In genomic region chr4:134762053-134762452, GRCh38 we compare ENCODE assay signal across 19 cellular contexts.
DNase-seq lines count a peak whose midpoint lies in the region; ATAC-seq, FAIRE-seq and TF ChIP-seq lines count a peak whose summit lies in the region.
"Had no signal": no experiment of that assay in that cellular context is flagged by ENCODE, and none has a peak within 500 bp of the region (broad histone marks: within the 10 kb centered on the region; RNA-seq: fewer than 3 reads in every experiment).

No MANE protein-coding gene starts in this region.

- no peaks in the 10 kb centered on the region for H3K9me3 Mint-ChIP-seq in type B pancreatic cell

- no peaks in the 10 kb centered on the region for H3K27me3 Mint-ChIP-seq in type B pancreatic cell
- H3K27me3 Mint-ChIP-seq: activated naive CD8-positive, alpha-beta T cell treated with anti-CD3 and anti-CD28 coated beads for 36 hours; naive thymus-derived CD8-positive, alpha-beta T cell had no signal

- ATAC-seq in HepG2 = peak; percentile 59
- ATAC-seq in right lobe of liver = no peak
- no peak for ATAC-seq in foreskin keratinocyte
- ATAC-seq: naive thymus-derived CD8-positive, alpha-beta T cell; right cardiac atrium had no signal

- H3K9ac ChIP-seq in HepG2 (ENCODE audit: insufficient read depth, low read depth, low read length) = no peak overlapping the region

- BruUV-seq in HepG2 (replicated peaks; lab: Mats Ljungman, UMichigan) = no TSS peak

- H3K27me3 ChIP-seq in HepG2 (ENCODE audit: control insufficient read depth in 1 of 2, insufficient read depth in 2 of 2, low read length in 2 of 2) (no peaks in the 10 kb centered on the region), right lobe of liver (no peaks in the 10 kb centered on the region), WERI-Rb-1 (ENCODE audit: insufficient read depth, low read depth, severe bottlenecking) (no peaks in the 10 kb centered on the region), foreskin keratinocyte (no peaks in the 10 kb centered on the region)

- H3K36me3 ChIP-seq in HepG2 (replicated peaks in 1 of 2; ENCODE audit: control insufficient read depth in 1 of 2, insufficient read depth in 2 of 2, low read length in 2 of 2) = no peaks in the 10 kb centered on the region
- H3K36me3 ChIP-seq in right lobe of liver = no peaks in the 10 kb centered on the region
- H3K36me3 ChIP-seq in WERI-Rb-1 = no peaks in the 10 kb centered on the region
- H3K36me3 ChIP-seq: HAP-1, left ventricle myocardium inferior had no signal

- H3K27ac Mint-ChIP-seq in type B pancreatic cell = no peak overlapping the region
- H3K27ac Mint-ChIP-seq: activated naive CD8-positive, alpha-beta T cell treated with anti-CD3 and anti-CD28 coated beads for 36 hours; naive thymus-derived CD8-positive, alpha-beta T cell had no signal

- FAIRE-seq in HepG2 (lab: Jason Lieb, UNC) = no peak
- FAIRE-seq: urothelium cell line had no signal

- H3K79me2 ChIP-seq in HepG2 (ENCODE audit: insufficient read depth, low read length) = no peaks in the 10 kb centered on the region

- H3K4me2 ChIP-seq in HepG2 (ENCODE audit: low read depth, low read length) = no peak overlapping the region

- WGBS in HepG2 (ENCODE audit: low lambda C conversion rate) = 23% methylated on average over 4 of the region's 4 CpGs
- WGBS in right lobe of liver (ENCODE audit: insufficient coverage, low coverage, low lambda C conversion rate, missing lambda C conversion rate) = 34% methylated on average over 4 of the region's 4 CpGs

- DNase-seq in HepG2 (ENCODE audit: low spot score) = peak; percentile 1
- no peak for DNase-seq in right lobe of liver
- DNase-seq in HT1080 (ENCODE audit: low read depth) = peak; percentile 1
- DNase-seq in WERI-Rb-1 = peak; percentile 23
- DNase-seq in type B pancreatic cell (ENCODE audit: extremely low spot score, unreplicated experiment) = no peak
- no peak for DNase-seq in NCI-H345 treated with DMSO at 0.1 percent for 48 hours (lab: John Stamatoyannopoulos, UW; ENCODE audit: unreplicated experiment)
- no peak for DNase-seq in foreskin keratinocyte
- no peak for DNase-seq in retina
- DNase-seq: activated naive CD8-positive, alpha-beta T cell treated with anti-CD3 and anti-CD28 coated beads for 36 hours; cerebellar nuclear complex; DMS79 treated with DMSO at 0.1 percent for 48 hours; erythroblast; left ventricle myocardium inferior; naive thymus-derived CD8-positive, alpha-beta T cell; NCI-H1105 treated with DMSO at 0.1 percent for 48 hours; right cardiac atrium; stimulated activated naive CD4-positive, alpha-beta T cell had no signal

- TF ChIP-seq POLR2A in HepG2 (IDR thresholded peaks at IDR 0.05; ENCODE audit: insufficient read depth in 1 of 2, low read depth in 2 of 2, low read length in 2 of 2) (no peak), right lobe of liver (IDR thresholded peaks at IDR 0.05) (no peak)

- H4K20me1 ChIP-seq in HepG2 (ENCODE audit: insufficient read depth, low read length) = no peaks in the 10 kb centered on the region

- H3K4me1 ChIP-seq in HepG2 (ENCODE audit: insufficient read depth, low read length) (no peaks in the 10 kb centered on the region), right lobe of liver (no peaks in the 10 kb centered on the region), foreskin keratinocyte (no peaks in the 10 kb centered on the region)
- H3K4me1 ChIP-seq: HAP-1, left ventricle myocardium inferior had no signal

- TF ChIP-seq RAD21 in HepG2 (CRISPR knock-in tag; IDR thresholded peaks at IDR 0.05) = no peak

- TF ChIP-seq EP300 in HepG2 (IDR thresholded peaks at IDR 0.05; ENCODE audit: low read depth in 2 of 2, low read length in 2 of 2) (no peak), HepG2 (CRISPR knock-in tag; IDR thresholded peaks at IDR 0.05; ENCODE audit: borderline replicate concordance) (no peak)

- H3K4me3 ChIP-seq in HepG2 (replicated peaks in 1 of 3; ENCODE audit: insufficient read depth in 1 of 3, low read depth in 2 of 3, low read length in 3 of 3) (no peak overlapping the region), right lobe of liver (no peak overlapping the region), WERI-Rb-1 (ENCODE audit: low read depth, low read length) (no peak overlapping the region)
- H3K4me3 ChIP-seq: HAP-1, left ventricle myocardium inferior had no signal

- no peak for TF ChIP-seq CTCF in HepG2 (CRISPR knock-in tag; IDR thresholded peaks at IDR 0.05)
- TF ChIP-seq CTCF in right lobe of liver (IDR thresholded peaks at IDR 0.05) = no peak
- TF ChIP-seq CTCF in WERI-Rb-1 (IDR thresholded peaks at IDR 0.05; ENCODE audit: low read depth, low read length) = peak; percentile 17; the same call in 1 of the 2 replicates
- peak; percentile 44 for TF ChIP-seq CTCF in type B pancreatic cell (conservative IDR thresholded peaks at IDR 0.05)
- no peak for TF ChIP-seq CTCF in foreskin keratinocyte (conservative IDR thresholded peaks at IDR 0.05)

- H3K27ac ChIP-seq in HepG2 (ENCODE audit: extremely low read length, insufficient read depth, low read length) (no peak overlapping the region), right lobe of liver (no peak overlapping the region), WERI-Rb-1 (no peak overlapping the region), foreskin keratinocyte (no peak overlapping the region)
- H3K27ac ChIP-seq: left ventricle myocardium inferior had no signal

- H3K36me3 Mint-ChIP-seq in type B pancreatic cell = no peaks in the 10 kb centered on the region
- H3K36me3 Mint-ChIP-seq: activated naive CD8-positive, alpha-beta T cell treated with anti-CD3 and anti-CD28 coated beads for 36 hours; naive thymus-derived CD8-positive, alpha-beta T cell had no signal

- CTCF ChIA-PET in HepG2 (lab: Yijun Ruan, JAX; ENCODE audit: low intra/inter-chr PET ratio, low total read pairs) = no interaction called here

- H2AFZ ChIP-seq in HepG2 (ENCODE audit: low read length) = no peak overlapping the region

- no peaks in the 10 kb centered on the region for H3K4me1 Mint-ChIP-seq in type B pancreatic cell (ENCODE audit: unreplicated experiment)
- H3K4me1 Mint-ChIP-seq: activated naive CD8-positive, alpha-beta T cell treated with anti-CD3 and anti-CD28 coated beads for 36 hours; naive thymus-derived CD8-positive, alpha-beta T cell had no signal

- in situ Hi-C loops in HepG2 (cut with HindIII; ENCODE audit: extremely low pct_ligation_motif_present, low pct_unique_long_range_greater_than_20kb) = no loop called here

- intact Hi-C loops in HepG2 (cut with micrococcal nuclease; ENCODE audit: unreplicated experiment) (no loop called here), right lobe of liver (cut with DNase I) (no loop called here)

- H3K9me3 ChIP-seq in HepG2 (ENCODE audit: low read length) (no peaks in the 10 kb centered on the region), right lobe of liver (no peaks in the 10 kb centered on the region), WERI-Rb-1 (ENCODE audit: severe bottlenecking) (no peaks in the 10 kb centered on the region)
- H3K9me3 ChIP-seq: HAP-1, left ventricle myocardium inferior had no signal

- no peak overlapping the region for H3K4me3 Mint-ChIP-seq in type B pancreatic cell
- H3K4me3 Mint-ChIP-seq: activated naive CD8-positive, alpha-beta T cell treated with anti-CD3 and anti-CD28 coated beads for 36 hours; naive thymus-derived CD8-positive, alpha-beta T cell had no signal

- POLR2A ChIA-PET in HepG2 (lab: Yijun Ruan, JAX) = no interaction called here

TF ChIP-seq in HepG2, 621 proteins besides CTCF, POLR2A, EP300 and RAD21 (continues in another document):
- no peak for TF ChIP-seq PHF20 (CRISPR knock-in tag; IDR thresholded peaks at IDR 0.05)
- no peak for TF ChIP-seq SP140L (CRISPR knock-in tag; IDR thresholded peaks at IDR 0.05; ENCODE audit: borderline replicate concordance)
- TF ChIP-seq GMEB2 (CRISPR knock-in tag; IDR thresholded peaks at IDR 0.05; ENCODE audit: low read depth) = no peak
- TF ChIP-seq TSC22D2 (CRISPR knock-in tag; IDR thresholded peaks at IDR 0.05; ENCODE audit: borderline replicate concordance) = no peak
- no peak for TF ChIP-seq THYN1 (CRISPR knock-in tag; IDR thresholded peaks at IDR 0.05; ENCODE audit: borderline replicate concordance, low read depth)
- no peak for TF ChIP-seq KDM4B (CRISPR knock-in tag; IDR thresholded peaks at IDR 0.05)
- TF ChIP-seq ZNF180 (CRISPR knock-in tag; IDR thresholded peaks at IDR 0.05; ENCODE audit: borderline replicate concordance, low read depth) = no peak
- TF ChIP-seq ZNF230 (CRISPR knock-in tag; IDR thresholded peaks at IDR 0.05) = no peak
- TF ChIP-seq ZNF605 (CRISPR knock-in tag; IDR thresholded peaks at IDR 0.05) = no peak
- TF ChIP-seq KAT7 (CRISPR knock-in tag; IDR thresholded peaks at IDR 0.05; ENCODE audit: borderline replicate concordance) = no peak
- no peak for TF ChIP-seq ZBTB2 (CRISPR knock-in tag; IDR thresholded peaks at IDR 0.05; ENCODE audit: low read depth)
- no peak for TF ChIP-seq ETV5 (CRISPR knock-in tag; IDR thresholded peaks at IDR 0.05; ENCODE audit: borderline replicate concordance)
- no peak for TF ChIP-seq SMAD1 (CRISPR knock-in tag; IDR thresholded peaks at IDR 0.05; ENCODE audit: borderline replicate concordance, low read depth)
- no peak for TF ChIP-seq ZNF746 (CRISPR knock-in tag; IDR thresholded peaks at IDR 0.05)

Comparison
In these comparisons a context has a peak if more than half of its experiments do, and no peak if none do; other contexts are left out.
1. DNase-seq: peak in HepG2 (single experiment), HT1080 (single experiment) and WERI-Rb-1 (single experiment); none in right lobe of liver (0 of 3), type B pancreatic cell (single experiment), NCI-H345 treated with DMSO at 0.1 percent for 48 hours (single experiment), foreskin keratinocyte (0 of 2) and retina (single experiment).
2. CTCF ChIP-seq: peak in WERI-Rb-1 (single experiment) and type B pancreatic cell (single experiment); none in HepG2 (single experiment), right lobe of liver (0 of 4) and foreskin keratinocyte (single experiment).